ENCODE assay signal across 8 cellular contexts in the genomic region with DNA sequence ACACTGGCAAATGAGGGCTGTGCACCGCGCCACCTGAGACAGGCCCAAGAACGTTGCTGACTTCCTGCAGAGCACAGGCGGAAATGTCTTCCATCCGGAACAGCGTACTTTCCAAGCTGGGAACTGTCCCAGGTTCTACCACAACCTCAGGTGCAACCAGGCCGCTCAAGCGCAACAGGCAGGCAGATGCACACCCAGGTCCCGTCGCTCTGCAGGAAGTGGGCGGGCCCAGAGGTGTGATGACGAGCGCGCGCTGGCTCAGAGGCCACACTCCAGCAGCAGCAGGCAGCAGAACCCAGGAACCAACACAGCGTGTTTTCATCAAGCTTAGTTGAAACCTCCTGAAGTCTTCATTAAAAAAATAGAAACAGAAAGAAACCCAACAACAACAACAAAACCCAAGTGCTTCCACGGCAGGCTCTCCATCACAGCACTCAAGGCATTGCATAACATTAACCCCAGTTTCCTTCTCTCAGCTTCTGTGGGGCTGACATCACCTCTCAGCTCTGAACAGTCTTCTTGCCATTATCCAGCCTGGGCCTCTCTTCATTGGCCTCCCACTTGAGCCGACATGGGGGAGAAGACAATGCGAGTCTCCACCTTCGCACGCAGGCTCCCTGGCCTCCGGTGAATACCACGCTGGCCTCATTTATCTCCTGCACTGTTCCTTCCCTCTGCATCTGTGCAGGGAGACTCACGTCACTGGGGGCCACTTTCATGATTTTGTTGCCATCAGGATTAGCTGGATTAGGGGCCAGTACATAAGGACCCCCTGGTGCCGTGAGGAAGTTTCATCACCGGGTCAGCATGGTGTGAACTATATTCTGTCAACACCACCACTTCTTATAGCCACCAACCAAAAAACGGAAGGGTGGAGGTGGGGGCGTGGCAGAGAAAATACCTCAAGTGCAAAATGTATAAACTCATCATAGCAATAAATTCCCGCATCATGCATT.
DNase-seq lines count a peak whose midpoint lies in the region; ATAC-seq and TF ChIP-seq lines count a peak whose summit lies in the region.

No MANE protein-coding gene starts in this region.

- peak overlapping the region; percentile 83 for H3K4me2 ChIP-seq in OCI-LY3 (ENCODE audit: low read length)

- peak overlapping the region; percentile 63 for H3K9ac ChIP-seq in OCI-LY3 (ENCODE audit: low read length)

- no peaks in the 10 kb centered on the region for H3K36me3 ChIP-seq in OCI-LY3 (replicated peaks; ENCODE audit: low read depth, low read length)

- ATAC-seq in GM19397 (IDR thresholded peaks at IDR 0.05; ENCODE audit: unreplicated experiment) = peak; percentile 75
- peak; percentile 94 for ATAC-seq in HG03460 (IDR thresholded peaks at IDR 0.05; ENCODE audit: unreplicated experiment)

- peaks cover 29% of the 10 kb centered on the region for H3K79me2 ChIP-seq in OCI-LY3 (ENCODE audit: low read length)

- no peak for TF ChIP-seq CTCF in OCI-LY3 (IDR thresholded peaks at IDR 0.05; ENCODE audit: low read depth, low read length)

- H2AFZ ChIP-seq in OCI-LY3 (ENCODE audit: low read depth, low read length) = no peak overlapping the region; the same call in 1 of the 2 replicates

- H3K27me3 ChIP-seq in OCI-LY3 (ENCODE audit: low read depth, low read length) = no peaks in the 10 kb centered on the region

- DNase-seq in CD1c-positive myeloid dendritic cell (ENCODE audit: extremely low spot score) = peak; percentile 37
- DNase-seq in activated T-helper 9 cell treated with anti-CD3 and anti-CD28 coated beads, Interleukin-2, amount 50 U/mL, for 16 hours (ENCODE audit: low read depth) = peak; percentile 75
- DNase-seq in left kidney (ENCODE audit: low read depth, low spot score) = peak; percentile 86
- DNase-seq in stimulated activated CD8-positive, alpha-beta memory T cell treated with anti-CD3 and anti-CD28 coated beads, Interleukin-7, amount 100 ng/mL, for 48 hours (ENCODE audit: extremely low read depth in 1 of 2, low read depth in 1 of 2) = peak; percentile 55 to 77
- no peak for DNase-seq in medulla oblongata (ENCODE audit: extremely low spot score)

- H3K27ac ChIP-seq in OCI-LY3 (ENCODE audit: low read length) = peak overlapping the region; percentile 84

- no peaks in the 10 kb centered on the region for H3K9me3 ChIP-seq in OCI-LY3 (ENCODE audit: insufficient read depth, low read length)

- no peaks in the 10 kb centered on the region for H4K20me1 ChIP-seq in OCI-LY3 (ENCODE audit: insufficient read depth, low read length)

- H3K4me1 ChIP-seq in OCI-LY3 (ENCODE audit: low read length) = peaks cover 19% of the 10 kb centered on the region

- H3K4me3 ChIP-seq in OCI-LY3 (ENCODE audit: low read length) = peak overlapping the region; percentile 72
